8 cellular contexts compared by ENCODE assay signal in the genomic region with DNA sequence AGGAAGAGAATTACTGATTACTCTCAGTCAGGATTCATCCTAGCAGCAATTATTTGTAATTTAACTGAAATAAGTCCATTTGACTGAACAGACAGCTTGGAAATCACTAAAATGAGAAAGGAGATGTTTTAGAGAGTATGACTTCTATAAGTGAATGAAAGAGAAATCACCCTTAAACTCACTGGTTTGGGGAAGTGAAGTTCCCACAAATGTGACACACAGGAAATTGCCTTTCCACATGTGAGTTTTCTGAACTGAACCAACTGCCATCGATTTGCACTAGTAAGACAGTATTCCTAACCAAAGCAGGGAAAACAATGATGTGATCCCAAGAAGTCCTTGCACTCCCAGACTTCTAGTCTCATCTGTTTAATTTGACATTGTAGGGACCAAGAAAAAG.
DNase-seq lines count a peak whose midpoint lies in the region; ATAC-seq and TF ChIP-seq lines count a peak whose summit lies in the region.
"Not testable (repeated sequence)": the region's sequence is repeated elsewhere in the genome, so short reads cannot be mapped to it uniquely, and the experiment has no call there.

No MANE protein-coding gene starts in this region.

- H3K36me3 ChIP-seq in BLaER1 treated with 17β-estradiol and CSF1 and Interleukin-3, amounts not matched to agents 10 nM and 100 nM; naive thymus-derived CD4-positive, alpha-beta T cell (ENCODE audit: control insufficient read depth in 2 of 3, insufficient read depth in 3 of 3, low read length in 3 of 3); neutrophil; upper lobe of right lung: not testable (repeated sequence)

- peaks cover 0 to 15% (median 0%) of the 10 kb centered on the region in 10 experiments; a peak in 5 of 20 replicates for H3K4me1 ChIP-seq in BLaER1 treated with 17β-estradiol and CSF1 and Interleukin-3, amounts not matched to agents 10 nM and 100 nM
- not testable (repeated sequence) for H3K4me1 ChIP-seq in naive thymus-derived CD4-positive, alpha-beta T cell (ENCODE audit: control insufficient read depth in 2 of 2, insufficient read depth in 2 of 2, low read length in 2 of 2); neutrophil (ENCODE audit: control insufficient read depth in 1 of 2, insufficient read depth in 1 of 2, low read depth in 1 of 2, low read length in 1 of 2); upper lobe of right lung

- peaks cover 21% of the 10 kb centered on the region for H3K4me1 Mint-ChIP-seq in CD14-positive monocyte
- not testable (repeated sequence) for H3K4me1 Mint-ChIP-seq in naive thymus-derived CD4-positive, alpha-beta T cell

- H3K4me3 ChIP-seq in BLaER1 treated with 17β-estradiol and CSF1 and Interleukin-3, amounts not matched to agents 10 nM and 100 nM; HL-60 (replicated peaks; ENCODE audit: insufficient read depth, low read length); NB4 (ENCODE audit: low read depth, low read length); naive thymus-derived CD4-positive, alpha-beta T cell (ENCODE audit: low read length); neutrophil (ENCODE audit: low read depth in 1 of 2, low read length in 1 of 2); upper lobe of right lung: not testable (repeated sequence)

- POLR2A ChIA-PET in naive thymus-derived CD4-positive, alpha-beta T cell (lab: Charles Lee), result not testable (repeated sequence)

- TF ChIP-seq POLR2A in NB4 (IDR thresholded peaks at IDR 0.05; ENCODE audit: extremely low read depth, insufficient read length), result not testable (repeated sequence)

- not testable (repeated sequence) for DNase-seq in CD14-positive monocyte (ENCODE audit: low spot score); HL-60 (ENCODE audit: low read depth in 1 of 2, low spot score in 1 of 2); naive thymus-derived CD4-positive, alpha-beta T cell; upper lobe of right lung
- DNase-seq in KBM-7, result peak; percentile 8
- DNase-seq in NB4 (ENCODE audit: low read depth), result peak; percentile 5

- H3K9ac ChIP-seq in BLaER1 treated with 17β-estradiol and CSF1 and Interleukin-3, amounts not matched to agents 10 nM and 100 nM, result peak overlapping the region in 2 of 11 experiments; percentile 45 to 51; a peak in 2 of 22 replicates

- H4K20me1 ChIP-seq in BLaER1 treated with 17β-estradiol and CSF1 and Interleukin-3, amounts not matched to agents 10 nM and 100 nM, result not testable (repeated sequence)

- H3K4me3 Mint-ChIP-seq in CD14-positive monocyte; naive thymus-derived CD4-positive, alpha-beta T cell: not testable (repeated sequence)

- H3K4me2 ChIP-seq in BLaER1 treated with 17β-estradiol and CSF1 and Interleukin-3, amounts not matched to agents 10 nM and 100 nM, result peak overlapping the region in 5 of 11 experiments; percentile 26 to 48 (median 42); a peak in 6 of 22 replicates

- H3K27ac ChIP-seq in BLaER1 treated with 17β-estradiol and CSF1 and Interleukin-3, amounts not matched to agents 10 nM and 100 nM, result peak overlapping the region in 7 of 11 experiments; percentile 23 to 76 (median 62); a peak in 12 of 22 replicates
- H3K27ac ChIP-seq in HL-60 (replicated peaks) (peak overlapping the region; percentile 72), neutrophil (peak overlapping the region; percentile 81)
- H3K27ac ChIP-seq in naive thymus-derived CD4-positive, alpha-beta T cell (ENCODE audit: low read depth, low read length); upper lobe of right lung: not testable (repeated sequence)

- not testable (repeated sequence) for TF ChIP-seq CTCF in CD14-positive monocyte (IDR thresholded peaks at IDR 0.05); HL-60 (IDR thresholded peaks at IDR 0.05; ENCODE audit: insufficient read depth, low read length); NB4 (IDR thresholded peaks at IDR 0.05; ENCODE audit: low read depth, low read length); neutrophil (IDR thresholded peaks at IDR 0.05); upper lobe of right lung (IDR thresholded peaks at IDR 0.05)

- not testable (repeated sequence) for H3K9me3 Mint-ChIP-seq in CD14-positive monocyte; naive thymus-derived CD4-positive, alpha-beta T cell

- H3K27ac Mint-ChIP-seq in CD14-positive monocyte, result peak overlapping the region; percentile 78 to 94 (median 88)
- not testable (repeated sequence) for H3K27ac Mint-ChIP-seq in naive thymus-derived CD4-positive, alpha-beta T cell

- ATAC-seq in naive thymus-derived CD4-positive, alpha-beta T cell, result peak; percentile 56
- peak; percentile 65 for ATAC-seq in upper lobe of right lung

- intact Hi-C loops in CD14-positive monocyte (cut with micrococcal nuclease); naive thymus-derived CD4-positive, alpha-beta T cell (cut with micrococcal nuclease); upper lobe of right lung (cut with DNase I): not testable (repeated sequence)

- not testable (repeated sequence) for H3K9me3 ChIP-seq in BLaER1 treated with 17β-estradiol and CSF1 and Interleukin-3, amounts not matched to agents 10 nM and 100 nM (replicated peaks in 1 of 11); naive thymus-derived CD4-positive, alpha-beta T cell (ENCODE audit: control insufficient read depth in 2 of 3, low read length in 3 of 3); neutrophil; upper lobe of right lung

- H3K36me3 Mint-ChIP-seq in CD14-positive monocyte; naive thymus-derived CD4-positive, alpha-beta T cell: not testable (repeated sequence)

- CTCF ChIA-PET in naive thymus-derived CD4-positive, alpha-beta T cell (lab: Charles Lee), result not testable (repeated sequence)

- in situ Hi-C loops in KBM-7 (cut with MboI; ENCODE audit: low pct_unique_long_range_greater_than_20kb, low sequenced_read_pairs), result not testable (repeated sequence)

- not testable (repeated sequence) for H3K27me3 ChIP-seq in BLaER1 treated with 17β-estradiol and CSF1 and Interleukin-3, amounts not matched to agents 10 nM and 100 nM; HL-60 (ENCODE audit: insufficient read depth, poor library complexity, severe bottlenecking); naive thymus-derived CD4-positive, alpha-beta T cell (ENCODE audit: control insufficient read depth in 2 of 2, insufficient read depth in 2 of 2, low read length in 2 of 2); neutrophil; upper lobe of right lung

- not testable (repeated sequence) for H3K27me3 Mint-ChIP-seq in CD14-positive monocyte (ENCODE audit: low read depth in 3 of 3); naive thymus-derived CD4-positive, alpha-beta T cell
